Comparison of ENCODE assay signal across 12 cellular contexts in the genomic region with DNA sequence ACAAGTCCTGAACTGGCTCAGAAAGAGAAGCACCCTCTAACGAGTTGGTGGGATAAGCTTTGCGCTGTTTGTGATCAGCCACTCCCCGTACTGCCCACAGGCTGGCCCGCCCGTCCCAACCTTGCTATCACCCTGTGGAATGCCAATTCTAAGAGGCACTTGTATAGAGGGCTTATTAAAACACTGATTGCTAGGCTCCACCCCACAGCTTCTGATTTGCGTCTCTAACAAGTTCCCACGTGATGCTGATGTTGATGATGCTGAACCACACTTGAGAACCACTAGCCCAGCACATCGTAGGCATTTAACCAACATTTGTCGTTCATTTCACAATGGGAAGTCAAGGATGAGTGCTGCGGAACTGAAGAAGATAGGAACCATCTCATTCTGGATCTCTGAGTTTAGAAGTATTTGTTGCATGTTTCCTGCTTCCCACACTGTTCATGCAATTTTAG. TPM values are rescaled to one million over a fixed set of nuclear protein-coding genes. Genes with fewer than 3 reads are reported as not detected.
DNase-seq lines count a peak whose midpoint lies in the region; ATAC-seq, FAIRE-seq and TF ChIP-seq lines count a peak whose summit lies in the region.
"Had no signal": no experiment of that assay in that cellular context is flagged by ENCODE, and none has a peak within 500 bp of the region (broad histone marks: within the 10 kb centered on the region; RNA-seq: fewer than 3 reads in every experiment).

No MANE protein-coding gene starts in this region.

- DNase-seq in activated naive CD4-positive, alpha-beta T cell treated with anti-CD3 and anti-CD28 coated beads, Interleukin-2, amount 10 ng/mL, durations not matched to agents 7 days and 5 days = no peak
- DNase-seq in activated naive CD4-positive, alpha-beta T cell (lab: John Stamatoyannopoulos, UW) = no peak
- no peak for DNase-seq in PC-9
- peak; percentile 24 for DNase-seq in left cardiac atrium
- DNase-seq in small intestine = peak; percentile 18
- DNase-seq in T-helper 9 cell = no peak
- DNase-seq in D341Med (ENCODE audit: low spot score) = no peak
- DNase-seq: NCI-H1092 treated with DMSO at 0.1 percent for 48 hours, uterus had no signal

- no peaks in the 10 kb centered on the region for H3K9me2 ChIP-seq in PC-9 (ENCODE audit: insufficient read depth)

- H3K27ac ChIP-seq in PC-9 (peak overlapping the region; percentile 80), small intestine (ENCODE audit: low read depth in 1 of 2, low read length in 1 of 2) (peak overlapping the region in 1 of 2 donors; percentile 66)
- H3K27ac ChIP-seq: uterus had no signal

- no peak for FAIRE-seq in small intestine (lab: Jason Lieb, UNC)

- no peaks in the 10 kb centered on the region for H4K20me1 ChIP-seq in PC-9 (ENCODE audit: insufficient read depth)

- 71 to 78% (median 78%) methylated on average over 10 of the region's 10 CpGs for WGBS in small intestine, 3 donors

- H3K4me2 ChIP-seq in PC-9 = 0 out of 2 replicates have a peak overlapping the region, but pooled peaks have one; percentile 57

- H2AFZ ChIP-seq in PC-9 = no peak overlapping the region

- POLR2A ChIA-PET in PC-9 (lab: Charles Lee; ENCODE audit: unreplicated experiment) = interaction anchor here (0.6 kb wide), 2 partner anchors 13 to 110 kb away, joined by 3 to 4 read pairs; partner anchors contain the start of gene GSAP

- peak; percentile 68 to 83 for ATAC-seq in left cardiac atrium
- ATAC-seq in HG02759 (IDR thresholded peaks at IDR 0.05; ENCODE audit: unreplicated experiment) = no peak

- H3K79me2 ChIP-seq in PC-9 (ENCODE audit: low read depth) = no peaks in the 10 kb centered on the region

- no TSS peak for BruUV-seq in PC-9 (replicated peaks; lab: Mats Ljungman, UMichigan)

- H3K27ac Mint-ChIP-seq in activated naive CD4-positive, alpha-beta T cell treated with anti-CD3 and anti-CD28 coated beads, Interleukin-2, amount 10 ng/mL, durations not matched to agents 7 days and 5 days = peak overlapping the region; percentile 4

- H3K36me3 ChIP-seq in PC-9 (ENCODE audit: low read depth) (no peaks in the 10 kb centered on the region), small intestine (ENCODE audit: control insufficient read depth in 2 of 2, insufficient read depth in 2 of 2, low read length in 2 of 2) (no peaks in the 10 kb centered on the region)
- H3K36me3 ChIP-seq: uterus had no signal

- no peak for TF ChIP-seq CTCF in PC-9 (conservative IDR thresholded peaks at IDR 0.05)

- intact Hi-C loops in PC-9 (cut with micrococcal nuclease; ENCODE audit: unreplicated experiment) = loop anchor here (5.0 kb wide), 2 partner anchors 53 to 108 kb away; partner anchors contain the start of gene PTPN12
- intact Hi-C loops in left cardiac atrium (cut with DNase I) = no loop called here

- H3K4me3 Mint-ChIP-seq in activated naive CD4-positive, alpha-beta T cell treated with anti-CD3 and anti-CD28 coated beads, Interleukin-2, amount 10 ng/mL, durations not matched to agents 7 days and 5 days = no peak overlapping the region
- H3K4me3 Mint-ChIP-seq: brain had no signal

- H3K27me3 ChIP-seq in PC-9 (ENCODE audit: insufficient read depth, low read depth) (no peaks in the 10 kb centered on the region), small intestine (ENCODE audit: control insufficient read depth in 2 of 2, insufficient read depth in 2 of 2, low read length in 2 of 2) (no peaks in the 10 kb centered on the region)
- H3K27me3 ChIP-seq: uterus had no signal

- H3F3A ChIP-seq in PC-9 (ENCODE audit: insufficient read depth, low read depth) = peaks cover 44% of the 10 kb centered on the region

- no peak overlapping the region for H3K4me3 ChIP-seq in PC-9
- no peak overlapping the region for H3K4me3 ChIP-seq in small intestine (ENCODE audit: low read depth in 1 of 2, low read length in 2 of 2)
- H3K4me3 ChIP-seq: skin epidermis, uterus had no signal

- peaks cover 47% of the 10 kb centered on the region for H3K4me1 Mint-ChIP-seq in activated naive CD4-positive, alpha-beta T cell treated with anti-CD3 and anti-CD28 coated beads, Interleukin-2, amount 10 ng/mL, durations not matched to agents 7 days and 5 days

- H3K4me1 ChIP-seq in PC-9 (replicated peaks; ENCODE audit: insufficient read depth) = peaks cover 44% of the 10 kb centered on the region
- H3K4me1 ChIP-seq in small intestine (ENCODE audit: control insufficient read depth in 2 of 2, insufficient read depth in 1 of 2, low read depth in 1 of 2, low read length in 1 of 2) = peaks cover 0 to 10% of the 10 kb centered on the region in 2 donors
- H3K4me1 ChIP-seq: uterus had no signal

- H3K27me3 Mint-ChIP-seq in activated naive CD4-positive, alpha-beta T cell treated with anti-CD3 and anti-CD28 coated beads, Interleukin-2, amount 10 ng/mL, durations not matched to agents 7 days and 5 days = peaks cover 13% of the 10 kb centered on the region

- peaks cover 4% of the 10 kb centered on the region for H3K36me3 Mint-ChIP-seq in activated naive CD4-positive, alpha-beta T cell treated with anti-CD3 and anti-CD28 coated beads, Interleukin-2, amount 10 ng/mL, durations not matched to agents 7 days and 5 days
- H3K36me3 Mint-ChIP-seq: brain had no signal

- H3K9me3 Mint-ChIP-seq in activated naive CD4-positive, alpha-beta T cell treated with anti-CD3 and anti-CD28 coated beads, Interleukin-2, amount 10 ng/mL, durations not matched to agents 7 days and 5 days = no peaks in the 10 kb centered on the region

- H3K9me3 ChIP-seq in PC-9 (ENCODE audit: insufficient read depth, low read depth) (no peaks in the 10 kb centered on the region), small intestine (ENCODE audit: control insufficient read depth, low read depth) (no peaks in the 10 kb centered on the region)
- H3K9me3 ChIP-seq: uterus had no signal

- CTCF ChIA-PET in activated naive CD4-positive, alpha-beta T cell treated with anti-CD3 and anti-CD28 coated beads, Interleukin-2, amount 10 ng/mL, durations not matched to agents 7 days and 5 days (lab: Charles Lee) = interaction anchor here (1.0 to 1.1 kb wide), 2 partner anchors 10 to 13 kb away, joined by 3 to 5 read pairs; partner anchors contain the start of gene GSAP
- CTCF ChIA-PET in PC-9 (lab: Charles Lee) = interaction anchor here (0.6 kb wide), 1 partner anchor 148 kb away, joined by 3 read pairs; no protein-coding TSS in a partner anchor

RNA-seq across cellular contexts. Expression of gene GSAP, which starts 12.7 kb away (rescaled TPM):
- total RNA-seq in PC-9 (2021) (15.6 and 17.2 TPM in 2 replicates), left cardiac atrium (10 to 100 TPM; 10.3 to 11.5 TPM)
- 1 to 10 TPM; 3.0 to 6.0 (median 3.8) TPM for polyA plus RNA-seq in small intestine

Comparison
In these comparisons a context has a peak if more than half of its experiments do, and no peak if none do; other contexts are left out.
1. DNase-seq: peak in left cardiac atrium (single experiment) and small intestine (single experiment); none in activated naive CD4-positive, alpha-beta T cell treated with anti-CD3 and anti-CD28 coated beads, Interleukin-2, amount 10 ng/mL, durations not matched to agents 7 days and 5 days (single experiment), activated naive CD4-positive, alpha-beta T cell (0 of 4), PC-9 (0 of 2), T-helper 9 cell (single experiment) and D341Med (single experiment).